ENCODE assay signal across 8 cellular contexts in the genomic region with DNA sequence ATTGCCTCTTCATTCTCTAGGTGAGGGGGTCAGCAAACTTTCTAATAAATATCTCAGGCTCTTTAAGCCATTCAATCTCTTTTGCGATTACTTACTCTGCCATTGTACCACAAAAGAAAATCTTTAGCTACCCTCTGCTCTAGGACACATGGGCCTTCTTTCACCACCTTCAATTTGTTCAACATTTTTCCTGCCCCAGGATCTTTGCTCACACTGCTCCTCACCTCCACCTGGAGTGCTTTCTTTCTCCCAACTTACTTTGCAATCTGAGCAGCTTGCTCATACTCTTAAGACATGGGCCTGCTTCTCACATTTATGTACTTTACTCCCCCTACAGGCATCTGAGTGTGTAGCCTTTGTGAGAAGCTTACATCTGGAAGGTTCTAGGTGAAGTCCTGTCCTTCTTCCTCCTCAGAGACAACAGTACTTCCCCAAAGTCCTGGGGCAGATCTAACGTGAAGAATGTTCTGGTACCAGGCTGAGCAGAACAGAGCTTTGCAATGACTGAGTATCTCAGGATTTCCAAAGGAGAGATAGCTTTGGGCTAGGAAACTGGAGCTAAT. TPM values are rescaled to one million over a fixed set of nuclear protein-coding genes. Genes with fewer than 3 reads are reported as not detected.
DNase-seq lines count a peak whose midpoint lies in the region; ATAC-seq and TF ChIP-seq lines count a peak whose summit lies in the region.

No MANE protein-coding gene starts in this region.

- TF ChIP-seq RAD21 in HCT116 (IDR thresholded peaks at IDR 0.05; ENCODE audit: low read depth) = peak; percentile 47

- intact Hi-C loops in heart right ventricle (cut with DNase I) (no loop called here), cardiac septum (cut with DNase I) (no loop called here), HCT116 (cut with micrococcal nuclease) (no loop called here), mammary epithelial cell (cut with micrococcal nuclease) (loop anchor here (10.0 kb wide), 1 partner anchor 263 kb away; no protein-coding TSS in a partner anchor), mucosa of descending colon (cut with DNase I, micrococcal nuclease) (no loop called here)

- WGBS in heart right ventricle, 2 donors = 72 to 73% methylated on average over 2 of the region's 2 CpGs
- WGBS in mammary epithelial cell (ENCODE audit: low coverage, missing lambda C conversion rate) = 55% methylated on average over 2 of the region's 2 CpGs

- H3K27ac ChIP-seq in heart right ventricle = no peak overlapping the region
- H3K27ac ChIP-seq in HCT116 (ENCODE audit: low read depth, low read length) = no peak overlapping the region
- no peak overlapping the region for H3K27ac ChIP-seq in mammary epithelial cell (ENCODE audit: insufficient read depth, low read depth, low read length)

- H3K4me1 ChIP-seq in heart right ventricle = no peaks in the 10 kb centered on the region
- no peaks in the 10 kb centered on the region for H3K4me1 ChIP-seq in HCT116 (ENCODE audit: control insufficient read depth in 1 of 2, insufficient read depth in 2 of 2, low read length in 2 of 2)
- no peaks in the 10 kb centered on the region for H3K4me1 ChIP-seq in mammary epithelial cell (ENCODE audit: insufficient read depth, low read length)
- no peaks in the 10 kb centered on the region for H3K4me1 ChIP-seq in mucosa of descending colon (ENCODE audit: low read depth)

- DNase-seq in heart right ventricle (no peak), cardiac septum (ENCODE audit: low spot score) (no peak), HCT116 (ENCODE audit: low read depth, low spot score) (peak; percentile 61), MV-4-11 (lab: John Stamatoyannopoulos, UW) (peak; percentile 47), mammary epithelial cell (peak; percentile 47), mucosa of descending colon (peak in 1 of 3 donors; percentile 60), T1000 (lab: John Stamatoyannopoulos, UW) (no peak), NCI-H2029 (lab: John Stamatoyannopoulos, UW) (no peak)

- H3K4me3 ChIP-seq in heart right ventricle (no peak overlapping the region), HCT116 (replicated peaks in 1 of 2; ENCODE audit: low read depth in 1 of 2, low read length in 2 of 2) (no peak overlapping the region), mammary epithelial cell (replicated peaks in 1 of 3; ENCODE audit: insufficient read depth in 1 of 3, low read depth in 2 of 3, low read length in 3 of 3) (no peak overlapping the region), mucosa of descending colon (no peak overlapping the region)

- no peaks in the 10 kb centered on the region for H3K27me3 ChIP-seq in heart right ventricle
- no peaks in the 10 kb centered on the region for H3K27me3 ChIP-seq in HCT116 (ENCODE audit: insufficient read depth, low read length)
- H3K27me3 ChIP-seq in mammary epithelial cell (ENCODE audit: insufficient read depth, low read length) = no peaks in the 10 kb centered on the region

- H3K9me3 ChIP-seq in heart right ventricle (no peaks in the 10 kb centered on the region), HCT116 (ENCODE audit: control insufficient read depth in 1 of 2, insufficient read depth in 1 of 2, low read depth in 1 of 2, low read length in 2 of 2) (no peaks in the 10 kb centered on the region), mammary epithelial cell (replicated peaks; ENCODE audit: insufficient read depth, low read length) (no peaks in the 10 kb centered on the region), mucosa of descending colon (no peaks in the 10 kb centered on the region)

- H3K36me3 ChIP-seq in heart right ventricle (no peaks in the 10 kb centered on the region), HCT116 (ENCODE audit: control insufficient read depth in 1 of 2, insufficient read depth in 2 of 2, low read length in 2 of 2) (no peaks in the 10 kb centered on the region), mammary epithelial cell (ENCODE audit: insufficient read depth, low read length) (no peaks in the 10 kb centered on the region), mucosa of descending colon (ENCODE audit: low read depth) (no peaks in the 10 kb centered on the region)

- H3K9me2 ChIP-seq in HCT116 (ENCODE audit: insufficient read depth) = no peaks in the 10 kb centered on the region

- TF ChIP-seq POLR2A in HCT116 (IDR thresholded peaks at IDR 0.05; ENCODE audit: borderline replicate concordance, extremely low read depth, insufficient read depth, insufficient read length) = no peak

- no peak overlapping the region for H3K4me2 ChIP-seq in HCT116 (ENCODE audit: low read length)
- no peak overlapping the region for H3K4me2 ChIP-seq in mammary epithelial cell (ENCODE audit: insufficient read depth, low read depth, low read length)

- RAD21 ChIA-PET in HCT116 (lab: Charles Lee; ENCODE audit: low non-redundant PET in 1 of 2, low total read pairs in 2 of 2, uncharacterized antibody in 2 of 2, unreplicated experiment in 2 of 2) = no interaction called here

- peak in 8 of 9 donors; percentile 20 to 57 (median 42) for TF ChIP-seq CTCF in heart right ventricle (IDR thresholded peaks at IDR 0.05)
- peak; percentile 27 to 65 (median 61); a peak in 5 of 6 replicates for TF ChIP-seq CTCF in HCT116 (IDR thresholded peaks at IDR 0.05 in 2 of 3, conservative IDR thresholded peaks at IDR 0.05 in 1 of 3; ENCODE audit: borderline replicate concordance in 1 of 3, insufficient read depth in 1 of 3, low read depth in 2 of 3, low read length in 2 of 3)
- peak; percentile 66 to 69 for TF ChIP-seq CTCF in mammary epithelial cell (conservative IDR thresholded peaks at IDR 0.05 in 1 of 2, IDR thresholded peaks at IDR 0.05 in 1 of 2; ENCODE audit: extremely low read depth in 1 of 2, insufficient read depth in 1 of 2, low read depth in 1 of 2, low read length in 2 of 2)
- peak; percentile 22 for TF ChIP-seq CTCF in mucosa of descending colon (IDR thresholded peaks at IDR 0.05)

- no peaks in the 10 kb centered on the region for H3K79me2 ChIP-seq in HCT116 (ENCODE audit: insufficient read depth, low read length)
- H3K79me2 ChIP-seq in mammary epithelial cell (ENCODE audit: insufficient read depth, low read length) = no peaks in the 10 kb centered on the region

- in situ Hi-C loops in mammary epithelial cell (cut with MboI; ENCODE audit: low sequenced_read_pairs in 2 of 2) = no loop called here

- H3K9ac ChIP-seq in HCT116 (ENCODE audit: low read length) (no peak overlapping the region), mammary epithelial cell (ENCODE audit: insufficient read depth, low read length) (no peak overlapping the region)

- CTCF ChIA-PET in HCT116 (lab: Charles Lee) = interaction anchor here (1.1 to 1.2 kb wide), 4 partner anchors 10 to 897 kb away, joined by 3 to 4 read pairs (median 4); no protein-coding TSS in a partner anchor
- CTCF ChIA-PET in mammary epithelial cell (lab: Charles Lee; ENCODE audit: low non-redundant PET) = interaction anchor here (0.5 to 0.6 kb wide), 4 partner anchors 58 to 1344 kb away, joined by 4 to 9 read pairs (median 4); no protein-coding TSS in a partner anchor

- POLR2A ChIA-PET in HCT116 (lab: Charles Lee) = no interaction called here

- dilution Hi-C loops in mammary epithelial cell (cut with HindIII; ENCODE audit: low sequenced_read_pairs) = no loop called here

- BruUV-seq in HCT116 (replicated peaks; lab: Mats Ljungman, UMichigan) = no TSS peak
- no TSS peak for BruUV-seq in mammary epithelial cell (replicated peaks; lab: Mats Ljungman, UMichigan)

- H4K20me1 ChIP-seq in HCT116 (ENCODE audit: insufficient read depth) = no peaks in the 10 kb centered on the region
- no peaks in the 10 kb centered on the region for H4K20me1 ChIP-seq in mammary epithelial cell (ENCODE audit: insufficient read depth, low read length)

- H2AFZ ChIP-seq in HCT116 (ENCODE audit: low read depth, low read length, poor library complexity, severe bottlenecking) = peak overlapping the region; percentile 14
- no peak overlapping the region for H2AFZ ChIP-seq in mammary epithelial cell (ENCODE audit: low read depth, low read length)

- peak in 1 of 8 donors; percentile 27 for ATAC-seq in heart right ventricle
- peak; percentile 90 for ATAC-seq in HCT116
- ATAC-seq in mucosa of descending colon = peak; percentile 84

TF ChIP-seq in HCT116, 20 proteins besides CTCF, POLR2A, EP300 and RAD21 (continues in another document):
- TF ChIP-seq EGR1 (IDR thresholded peaks at IDR 0.05; ENCODE audit: low read depth) (no peak), EZH2 (IDR thresholded peaks at IDR 0.05) (no peak), JUND (IDR thresholded peaks at IDR 0.05) (no peak), ZNF274 (IDR thresholded peaks at IDR 0.05; ENCODE audit: low read depth, low read length) (no peak), EZH2phosphoT487 (IDR thresholded peaks at IDR 0.05; ENCODE audit: borderline replicate concordance) (no peak), ZFX (IDR thresholded peaks at IDR 0.05) (no peak), POLR2AphosphoS5 (IDR thresholded peaks at IDR 0.05; ENCODE audit: low read depth, low read length) (no peak), TCF7L2 (IDR thresholded peaks at IDR 0.05; ENCODE audit: borderline replicate concordance, extremely low read depth, insufficient read depth, insufficient read length) (no peak), FOSL1 (IDR thresholded peaks at IDR 0.05; ENCODE audit: low read depth) (no peak), SIN3A (IDR thresholded peaks at IDR 0.05; ENCODE audit: low read depth) (no peak), SRF (IDR thresholded peaks at IDR 0.05; ENCODE audit: low read depth) (no peak), YY1 (IDR thresholded peaks at IDR 0.05; ENCODE audit: extremely low read depth, insufficient replicate concordance, low read depth, low read length) (no peak)
- TF ChIP-seq, protein P1, sequence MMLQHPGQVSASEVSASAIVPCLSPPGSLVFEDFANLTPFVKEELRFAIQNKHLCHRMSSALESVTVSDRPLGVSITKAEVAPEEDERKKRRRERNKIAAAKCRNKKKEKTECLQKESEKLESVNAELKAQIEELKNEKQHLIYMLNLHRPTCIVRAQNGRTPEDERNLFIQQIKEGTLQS (IDR thresholded peaks at IDR 0.05) = no peak

RNA-seq across cellular contexts. Expression of a gene that starts 55.0 kb away (rescaled TPM):
- total RNA-seq in heart right ventricle (10 to 100 TPM in 6 of 10 donors, 1 to 10 TPM in 4; 6.4 to 20.5 (median 15.2) TPM), cardiac septum (24.3 TPM), HCT116 (2021; ENCODE audit: unreplicated experiment) (5.1 TPM), mammary epithelial cell (10 to 100 TPM in 1 of 2 donors, 1 to 10 TPM in 1; 7.9 to 19.0 TPM), mucosa of descending colon (10 to 100 TPM in 2 of 3 donors, 1 to 10 TPM in 1; 8.7 to 12.2 (median 10.2) TPM)
- polyA plus RNA-seq in heart right ventricle (1 to 10 TPM; 1.5 to 2.4 TPM), mammary epithelial cell (2.6 TPM)
- polyA plus RNA-seq in HCT116 (2012) = 1.3 and 1.5 TPM in 2 replicates
- 1.6 TPM for polyA minus RNA-seq in mammary epithelial cell

Comparison
In these comparisons a context has a peak if more than half of its experiments do, and no peak if none do; other contexts are left out.
1. DNase-seq: peak in HCT116 (single experiment), MV-4-11 (single experiment) and mammary epithelial cell (single experiment); none in heart right ventricle (0 of 2), cardiac septum (single experiment), T1000 (single experiment) and NCI-H2029 (single experiment).
2. Peak in every context shown above with its lines, with median percentiles within 50 percentile points of each other: CTCF ChIP-seq.